ENCODE assay signal across 30 cellular contexts in genomic region chr2:220353897-220354296, GRCh38.
DNase-seq lines count a peak whose midpoint lies in the region; ATAC-seq, FAIRE-seq and TF ChIP-seq lines count a peak whose summit lies in the region.
"Had no signal": no experiment of that assay in that cellular context is flagged by ENCODE, and none has a peak within 500 bp of the region (broad histone marks: within the 10 kb centered on the region; RNA-seq: fewer than 3 reads in every experiment).

No MANE protein-coding gene starts in this region.

- POLR2A ChIA-PET in AG04449 (lab: Yijun Ruan, JAX), result no interaction called here
- POLR2A ChIA-PET in CD4-positive, alpha-beta T cell (lab: Charles Lee), result no interaction called here

- no peak overlapping the region for H3K27ac Mint-ChIP-seq in HFFc6
- no peak overlapping the region for H3K27ac Mint-ChIP-seq in CD4-positive, alpha-beta T cell
- H3K27ac Mint-ChIP-seq: activated CD4-positive, alpha-beta T cell treated with anti-CD3 and anti-CD28 coated beads, Interleukin-2, amount 10 ng/mL, durations not matched to agents 24 days and 14 days; activated naive CD4-positive, alpha-beta T cell treated with anti-CD3 and anti-CD28 coated beads, Interleukin-2, amount 50 U/mL, for 72 hours; CD4-positive, CD25-positive, alpha-beta regulatory T cell; stimulated activated naive CD8-positive, alpha-beta T cell treated with anti-CD3 and anti-CD28 coated beads, Interleukin-15, Interleukin-2, amounts not matched to agents 100 ng/mL and 50 ng/mL, for 24 hours had no signal

- H3K4me3 Mint-ChIP-seq in HFFc6, result no peak overlapping the region
- H3K4me3 Mint-ChIP-seq in CD4-positive, alpha-beta T cell, result no peak overlapping the region
- H3K4me3 Mint-ChIP-seq: activated CD4-positive, alpha-beta T cell treated with anti-CD3 and anti-CD28 coated beads, Interleukin-2, amount 10 ng/mL, durations not matched to agents 24 days and 14 days; CD4-positive, CD25-positive, alpha-beta regulatory T cell; stimulated activated naive CD8-positive, alpha-beta T cell treated with anti-CD3 and anti-CD28 coated beads, Interleukin-15, Interleukin-2, amounts not matched to agents 100 ng/mL and 50 ng/mL, for 24 hours had no signal

- DNase-seq in AG04449 (ENCODE audit: low read depth, low spot score) (peak; percentile 64), HFFc6 (peak; percentile 24), bronchial epithelial cell (ENCODE audit: low read depth) (peak; percentile 92), foreskin fibroblast (peak; percentile 32 to 69), pons (ENCODE audit: low spot score) (no peak), NCI-H1092 (lab: John Stamatoyannopoulos, UW) (no peak)
- no peak for DNase-seq in effector CD8-positive, alpha-beta T cell (lab: John Stamatoyannopoulos, UW)
- no peak for DNase-seq in CD4-positive, alpha-beta T cell
- DNase-seq: activated CD4-positive, alpha-beta T cell treated with anti-CD3 and anti-CD28 coated beads, Interleukin-2, amount 10 ng/mL, durations not matched to agents 24 days and 14 days; activated effector memory CD4-positive, alpha-beta T cell treated with Interleukin-2 at 50 U/mL for 16 hours; activated T-cell treated with anti-CD3 and anti-CD28 coated beads, Interleukin-2, amount 50 U/mL, for 1 hour; AML-193; anterior cingulate cortex; CD4-positive, CD25-positive, alpha-beta regulatory T cell; effector CD4-positive, alpha-beta T cell; erythroblast; hippocampal formation; KG1; left colon; NCI-H1417 treated with DMSO at 0.1 percent for 48 hours; retina; testis; WERI-Rb-1 had no signal

- no peaks in the 10 kb centered on the region for H3K36me3 ChIP-seq in bronchial epithelial cell (ENCODE audit: control insufficient read depth, insufficient read depth, low read length)
- H3K36me3 ChIP-seq: WERI-Rb-1 had no signal

- no peak overlapping the region for H3K27ac ChIP-seq in CD4-positive, alpha-beta T cell (ENCODE audit: low read depth, low read length)
- H3K27ac ChIP-seq: testis, WERI-Rb-1 had no signal

- H3K4me1 Mint-ChIP-seq in HFFc6 (ENCODE audit: low read depth), result peaks cover 18% of the 10 kb centered on the region
- no peaks in the 10 kb centered on the region for H3K4me1 Mint-ChIP-seq in CD4-positive, alpha-beta T cell (ENCODE audit: low read depth)
- H3K4me1 Mint-ChIP-seq: activated CD4-positive, alpha-beta T cell treated with anti-CD3 and anti-CD28 coated beads, Interleukin-2, amount 10 ng/mL, durations not matched to agents 24 days and 14 days; CD4-positive, CD25-positive, alpha-beta regulatory T cell had no signal

- intact Hi-C loops in CD4-positive, alpha-beta T cell (cut with DNase I, micrococcal nuclease), result no loop called here

- H3K36me3 Mint-ChIP-seq in HFFc6 (ENCODE audit: low read depth), result no peaks in the 10 kb centered on the region
- no peaks in the 10 kb centered on the region for H3K36me3 Mint-ChIP-seq in CD4-positive, alpha-beta T cell (ENCODE audit: low read depth)
- H3K36me3 Mint-ChIP-seq: activated naive CD4-positive, alpha-beta T cell treated with anti-CD3 and anti-CD28 coated beads, Interleukin-2, amount 50 U/mL, for 72 hours; CD4-positive, CD25-positive, alpha-beta regulatory T cell had no signal

- no peaks in the 10 kb centered on the region for H3K27me3 Mint-ChIP-seq in HFFc6 (ENCODE audit: insufficient read depth)
- no peaks in the 10 kb centered on the region for H3K27me3 Mint-ChIP-seq in CD4-positive, alpha-beta T cell
- H3K27me3 Mint-ChIP-seq: activated CD4-positive, alpha-beta T cell treated with anti-CD3 and anti-CD28 coated beads, Interleukin-2, amount 10 ng/mL, durations not matched to agents 24 days and 14 days; CD4-positive, CD25-positive, alpha-beta regulatory T cell; stimulated activated naive CD8-positive, alpha-beta T cell treated with anti-CD3 and anti-CD28 coated beads, Interleukin-15, Interleukin-2, amounts not matched to agents 100 ng/mL and 50 ng/mL, for 24 hours had no signal

- no peak for TF ChIP-seq CTCF in AG04449 (IDR thresholded peaks at IDR 0.05; ENCODE audit: insufficient read depth, low read length, missing control alignments)
- no peak for TF ChIP-seq CTCF in HFFc6 (IDR thresholded peaks at IDR 0.05)
- no peak for TF ChIP-seq CTCF in bronchial epithelial cell (IDR thresholded peaks at IDR 0.05; ENCODE audit: insufficient read depth, low read length, severe bottlenecking)
- TF ChIP-seq CTCF in foreskin fibroblast (IDR thresholded peaks at IDR 0.05; ENCODE audit: low read depth, low read length), result no peak
- TF ChIP-seq CTCF in CD4-positive, alpha-beta T cell (IDR thresholded peaks at IDR 0.05), result no peak

- CTCF ChIA-PET in AG04449 (lab: Yijun Ruan, JAX), result interaction anchor here (1.1 to 1.2 kb wide), 2 partner anchors 9 to 12 kb away, joined by 3 read pairs; no protein-coding TSS in a partner anchor
- CTCF ChIA-PET in CD4-positive, alpha-beta T cell (lab: Charles Lee), result no interaction called here

- FAIRE-seq in bronchial epithelial cell (lab: Jason Lieb, UNC), result no peak
- FAIRE-seq: colon, GM12891, H54 had no signal

- no peaks in the 10 kb centered on the region for H3K9me3 Mint-ChIP-seq in HFFc6
- H3K9me3 Mint-ChIP-seq in CD4-positive, alpha-beta T cell, result peaks cover 2% of the 10 kb centered on the region
- H3K9me3 Mint-ChIP-seq: activated CD4-positive, alpha-beta T cell treated with anti-CD3 and anti-CD28 coated beads, Interleukin-2, amount 10 ng/mL, durations not matched to agents 24 days and 14 days had no signal

- H3K4me3 ChIP-seq in AG04449 (ENCODE audit: low read depth, low read length) (no peak overlapping the region), bronchial epithelial cell (ENCODE audit: low read depth, low read length) (no peak overlapping the region), foreskin fibroblast (ENCODE audit: low read depth in 1 of 2, low read length in 2 of 2) (no peak overlapping the region)
- H3K4me3 ChIP-seq: skin epidermis, testis had no signal

- H3K9me3 ChIP-seq in CD4-positive, alpha-beta T cell (ENCODE audit: control insufficient read depth, low read length), result no peaks in the 10 kb centered on the region
- H3K9me3 ChIP-seq: testis had no signal

- H3K27me3 ChIP-seq in bronchial epithelial cell (ENCODE audit: control insufficient read depth, insufficient read depth, low read length), result no peaks in the 10 kb centered on the region
- H3K27me3 ChIP-seq in CD4-positive, alpha-beta T cell (ENCODE audit: control insufficient read depth, insufficient read depth, low read length), result no peaks in the 10 kb centered on the region
- H3K27me3 ChIP-seq: testis had no signal

- no peak for ATAC-seq in CD4-positive, alpha-beta T cell (ENCODE audit: poor library complexity)
- ATAC-seq: activated naive CD4-positive, alpha-beta T cell treated with anti-CD3 and anti-CD28 coated beads, Interleukin-2, amount 50 U/mL, for 72 hours; left colon; Panc1 had no signal

Comparison
In these comparisons a context has a peak if more than half of its experiments do, and no peak if none do; other contexts are left out.
1. DNase-seq: peak in AG04449 (single experiment), HFFc6 (single experiment), bronchial epithelial cell (single experiment) and foreskin fibroblast (2 of 2); none in pons (single experiment), NCI-H1092 (single experiment), effector CD8-positive, alpha-beta T cell (single experiment) and CD4-positive, alpha-beta T cell (0 of 10).